ENCODE assay signal across 8 cellular contexts in the genomic region with DNA sequence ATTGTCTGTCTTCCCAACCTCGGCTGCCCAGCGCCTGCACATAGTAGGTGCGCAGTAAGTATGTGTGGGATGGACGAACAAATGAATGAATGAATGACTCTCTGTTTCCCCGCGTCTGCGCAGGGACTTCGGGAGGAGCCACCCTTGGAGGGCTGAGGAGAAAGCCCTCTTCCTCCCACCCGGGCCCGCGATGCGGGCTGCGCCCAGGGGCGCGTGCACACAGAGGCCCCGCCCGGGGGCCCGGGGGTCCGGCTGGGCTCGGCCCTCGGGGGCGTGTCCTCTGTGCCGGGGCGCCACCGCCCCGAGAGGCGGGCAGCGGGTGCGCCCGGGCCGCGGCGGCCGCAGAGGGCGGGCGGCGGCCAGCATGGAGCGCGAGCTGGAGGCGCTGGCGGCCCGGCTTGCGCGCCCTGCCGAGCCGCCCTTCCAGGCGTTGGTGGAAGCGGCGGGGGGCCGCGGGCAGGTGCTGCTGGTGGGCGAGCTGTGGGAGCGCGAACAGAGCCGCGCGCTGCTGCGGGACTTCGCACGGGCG. TPM values are rescaled to one million over a fixed set of nuclear protein-coding genes. Genes with fewer than 3 reads are reported as not detected.
A peak's percentile ranks its signal among the peaks of the same experiment; 100 is the strongest.
DNase-seq lines count a peak whose midpoint lies in the region; ATAC-seq and TF ChIP-seq lines count a peak whose summit lies in the region.

A gene (plus strand): TSS at position 322 of the 529 bp plus-strand sequence. CDS start 43 bp downstream, at position 365.

- no peak for TF ChIP-seq CTCF in mammary epithelial cell (conservative IDR thresholded peaks at IDR 0.05 in 1 of 2, IDR thresholded peaks at IDR 0.05 in 1 of 2; ENCODE audit: extremely low read depth in 1 of 2, insufficient read depth in 1 of 2, low read depth in 1 of 2, low read length in 2 of 2)

- H4K20me1 ChIP-seq in BLaER1: peaks cover 12% of the 10 kb centered on the region; the same call in 1 of the 2 replicates
- no peaks in the 10 kb centered on the region for H4K20me1 ChIP-seq in mammary epithelial cell (ENCODE audit: insufficient read depth, low read length)
- H4K20me1 ChIP-seq in Karpas-422 (ENCODE audit: insufficient read depth, low read depth, low read length): no peaks in the 10 kb centered on the region

- no peaks in the 10 kb centered on the region for H3K9me3 ChIP-seq in BLaER1
- no peaks in the 10 kb centered on the region for H3K9me3 ChIP-seq in mammary epithelial cell (replicated peaks; ENCODE audit: insufficient read depth, low read length)
- no peaks in the 10 kb centered on the region for H3K9me3 ChIP-seq in naive thymus-derived CD4-positive, alpha-beta T cell (ENCODE audit: control insufficient read depth in 2 of 3, low read length in 3 of 3)
- H3K9me3 ChIP-seq in Karpas-422 (ENCODE audit: low read length): no peaks in the 10 kb centered on the region

- H3K4me1 ChIP-seq in BLaER1 (0 out of 2 replicates have a peak, but pooled peaks cover 4% of the 10 kb centered on the region), mammary epithelial cell (ENCODE audit: insufficient read depth, low read length) (no peaks in the 10 kb centered on the region), Karpas-422 (ENCODE audit: low read length) (peaks cover 12% of the 10 kb centered on the region)
- H3K4me1 ChIP-seq in naive thymus-derived CD4-positive, alpha-beta T cell (ENCODE audit: control insufficient read depth in 2 of 2, insufficient read depth in 2 of 2, low read length in 2 of 2): no peaks in the 10 kb centered on the region

- DNase-seq in mammary epithelial cell: no peak
- DNase-seq in naive thymus-derived CD4-positive, alpha-beta T cell: no peak
- DNase-seq in COLO829 (ENCODE audit: low spot score): no peak
- no peak for DNase-seq in Karpas-422
- DNase-seq in HT-29 (ENCODE audit: low spot score): no peak

- POLR2A ChIA-PET in naive thymus-derived CD4-positive, alpha-beta T cell (lab: Charles Lee): no interaction called here

- no peaks in the 10 kb centered on the region for H3K9me3 Mint-ChIP-seq in naive thymus-derived CD4-positive, alpha-beta T cell

- H3K27me3 ChIP-seq in BLaER1 (peaks cover 61% of the 10 kb centered on the region), mammary epithelial cell (ENCODE audit: insufficient read depth, low read length) (peaks cover 11% of the 10 kb centered on the region), Karpas-422 (ENCODE audit: low read length) (no peaks in the 10 kb centered on the region)
- peaks cover 6 to 9% of the 10 kb centered on the region in 2 donors for H3K27me3 ChIP-seq in naive thymus-derived CD4-positive, alpha-beta T cell (ENCODE audit: control insufficient read depth in 2 of 2, insufficient read depth in 2 of 2, low read length in 2 of 2)

- no peaks in the 10 kb centered on the region for H3K9me2 ChIP-seq in Karpas-422 (replicated peaks; ENCODE audit: insufficient read depth, low read length)

- no peaks in the 10 kb centered on the region for H3K36me3 ChIP-seq in BLaER1
- no peaks in the 10 kb centered on the region for H3K36me3 ChIP-seq in mammary epithelial cell (ENCODE audit: insufficient read depth, low read length)
- no peaks in the 10 kb centered on the region for H3K36me3 ChIP-seq in naive thymus-derived CD4-positive, alpha-beta T cell (ENCODE audit: control insufficient read depth in 2 of 3, insufficient read depth in 3 of 3, low read length in 3 of 3)
- H3K36me3 ChIP-seq in Karpas-422 (ENCODE audit: insufficient read depth, low read length): no peaks in the 10 kb centered on the region

- CTCF ChIA-PET in mammary epithelial cell (lab: Charles Lee; ENCODE audit: low non-redundant PET): no interaction called here
- CTCF ChIA-PET in naive thymus-derived CD4-positive, alpha-beta T cell (lab: Charles Lee): no interaction called here

- peak within 1 kb of the TSS; percentile 81 for H3K4me2 ChIP-seq in BLaER1
- peak within 1 kb of the TSS; percentile 77 for H3K4me2 ChIP-seq in mammary epithelial cell (ENCODE audit: insufficient read depth, low read depth, low read length)
- H3K4me2 ChIP-seq in Karpas-422 (ENCODE audit: low read depth, low read length, poor library complexity, severe bottlenecking): no peak within 1 kb of the TSS

- ATAC-seq in HG02885 (IDR thresholded peaks at IDR 0.05; ENCODE audit: poor library complexity, unreplicated experiment): peak; percentile 36
- peak; percentile 18 for ATAC-seq in naive thymus-derived CD4-positive, alpha-beta T cell
- no peak for ATAC-seq in HG03135 (IDR thresholded peaks at IDR 0.05; ENCODE audit: unreplicated experiment)

- peaks cover 0 to 4% (median 0%) of the 10 kb centered on the region in 5 donors for H3K36me3 Mint-ChIP-seq in naive thymus-derived CD4-positive, alpha-beta T cell

- 4% methylated on average over 5 of the region's 61 CpGs for WGBS in mammary epithelial cell (ENCODE audit: low coverage, missing lambda C conversion rate)

- H3K9ac ChIP-seq in BLaER1 (no peak within 1 kb of the TSS), mammary epithelial cell (ENCODE audit: insufficient read depth, low read length) (no peak within 1 kb of the TSS), Karpas-422 (ENCODE audit: low read length) (no peak within 1 kb of the TSS)

- BruUV-seq in mammary epithelial cell (replicated peaks; lab: Mats Ljungman, UMichigan): no TSS peak

- no peak within 1 kb of the TSS for H3K27ac ChIP-seq in BLaER1
- H3K27ac ChIP-seq in mammary epithelial cell (ENCODE audit: insufficient read depth, low read depth, low read length): no peak within 1 kb of the TSS
- H3K27ac ChIP-seq in naive thymus-derived CD4-positive, alpha-beta T cell (ENCODE audit: low read depth, low read length): no peak within 1 kb of the TSS
- H3K27ac ChIP-seq in Karpas-422 (ENCODE audit: low read length): no peak within 1 kb of the TSS

- H3K79me2 ChIP-seq in mammary epithelial cell (ENCODE audit: insufficient read depth, low read length) (no peaks in the 10 kb centered on the region), Karpas-422 (ENCODE audit: low read length) (no peaks in the 10 kb centered on the region)

- H3K4me1 Mint-ChIP-seq in naive thymus-derived CD4-positive, alpha-beta T cell: peaks cover 0 to 7% (median 5%) of the 10 kb centered on the region in 7 donors

- dilution Hi-C loops in mammary epithelial cell (cut with HindIII; ENCODE audit: low sequenced_read_pairs): no loop called here

- intact Hi-C loops in mammary epithelial cell (cut with micrococcal nuclease): no loop called here
- intact Hi-C loops in naive thymus-derived CD4-positive, alpha-beta T cell (cut with micrococcal nuclease): no loop called here

- in situ Hi-C loops in mammary epithelial cell (cut with MboI; ENCODE audit: low sequenced_read_pairs in 2 of 2): no loop called here

- H3K4me3 ChIP-seq in BLaER1 (peak within 1 kb of the TSS; percentile 62), mammary epithelial cell (replicated peaks in 1 of 3; ENCODE audit: insufficient read depth in 1 of 3, low read depth in 2 of 3, low read length in 3 of 3) (peak within 1 kb of the TSS in 2 of 3 experiments; percentile 18 to 32), Karpas-422 (ENCODE audit: low read length) (no peak within 1 kb of the TSS)
- no peak within 1 kb of the TSS for H3K4me3 ChIP-seq in naive thymus-derived CD4-positive, alpha-beta T cell (ENCODE audit: low read length)

- peaks cover 60 to 84% (median 65%) of the 10 kb centered on the region in 5 donors for H3K27me3 Mint-ChIP-seq in naive thymus-derived CD4-positive, alpha-beta T cell

- H3K27ac Mint-ChIP-seq in naive thymus-derived CD4-positive, alpha-beta T cell: no peak within 1 kb of the TSS

- H3K4me3 Mint-ChIP-seq in naive thymus-derived CD4-positive, alpha-beta T cell: peak within 1 kb of the TSS; percentile 14 to 78 (median 58)

- peak within 1 kb of the TSS; percentile 20 for H2AFZ ChIP-seq in mammary epithelial cell (ENCODE audit: low read depth, low read length)
- no peak within 1 kb of the TSS for H2AFZ ChIP-seq in Karpas-422 (ENCODE audit: low read length)

RNA-seq across cellular contexts. Expression of the gene that starts here (rescaled TPM):
- under 1 TPM; 0.33 to 0.50 TPM for total RNA-seq in mammary epithelial cell
- 0.49 TPM for polyA plus RNA-seq in mammary epithelial cell
- not detected for polyA minus RNA-seq in mammary epithelial cell
- total RNA-seq in naive thymus-derived CD4-positive, alpha-beta T cell: under 1 TPM in 1 of 5 experiments, not detected in 4; 0.60 TPM
- polyA plus RNA-seq in naive thymus-derived CD4-positive, alpha-beta T cell: not detected
- not detected in 2 replicates for total RNA-seq in Karpas-422 (2014; rRNA removed; shearing (Covaris generic); ENCODE audit: low replicate concordance)
- 2.1 and 4.1 TPM in 2 replicates for total RNA-seq in HT-29 (2014; rRNA removed; shearing (Covaris generic))

Comparison
In these comparisons a context has a peak if more than half of its experiments do, and no peak if none do; other contexts are left out.
1. Peak in ATAC-seq in naive thymus-derived CD4-positive, alpha-beta T cell; RNA of the gene not detected or under 1 TPM.
2. H3K4me3 ChIP-seq: peak in BLaER1 (single experiment) and mammary epithelial cell (2 of 3); none in naive thymus-derived CD4-positive, alpha-beta T cell (single experiment) and Karpas-422 (single experiment).